Comparison of ENCODE assay signal across 8 cellular contexts in genomic region chr1:115764541-115764940, GRCh38. TPM values are rescaled to one million over a fixed set of nuclear protein-coding genes. Genes with fewer than 3 reads are reported as not detected.
A peak's percentile ranks its signal among the peaks of the same experiment; 100 is the strongest.
DNase-seq lines count a peak whose midpoint lies in the region; FAIRE-seq and TF ChIP-seq lines count a peak whose summit lies in the region.
"Had no signal": no experiment of that assay in that cellular context is flagged by ENCODE, and none has a peak within 500 bp of the region (broad histone marks: within the 10 kb centered on the region; RNA-seq: fewer than 3 reads in every experiment).

No MANE protein-coding gene starts in this region.

- no peaks in the 10 kb centered on the region for H3K79me2 ChIP-seq in endothelial cell of umbilical vein (ENCODE audit: control insufficient read depth, insufficient read depth, low read length)
- H3K79me2 ChIP-seq in trophoblast cell (ENCODE audit: control insufficient read depth, insufficient read depth, low read length, poor library complexity), result no peaks in the 10 kb centered on the region

- H3K27me3 ChIP-seq in endothelial cell of umbilical vein (ENCODE audit: control insufficient read depth in 2 of 2, insufficient read depth in 2 of 2, low read length in 2 of 2) (peaks cover 0 to 3% of the 10 kb centered on the region in 2 experiments), trophoblast cell (ENCODE audit: insufficient read depth, low read length) (no peaks in the 10 kb centered on the region)

- peaks cover 3% of the 10 kb centered on the region for H3K79me1 ChIP-seq in trophoblast cell (ENCODE audit: low read length)

- peak in 1 of 2 donors; percentile 28 for TF ChIP-seq CTCF in endothelial cell of umbilical vein (IDR thresholded peaks at IDR 0.05; ENCODE audit: extremely low read depth in 1 of 2, insufficient read depth in 1 of 2, low read depth in 1 of 2, low read length in 2 of 2)

- intact Hi-C loops in endothelial cell of umbilical vein (cut with micrococcal nuclease), result loop anchor here (1.0 to 10.0 kb wide), 4 partner anchors 47 to 626 kb away; no protein-coding TSS in a partner anchor

- DNase-seq in ELR (ENCODE audit: low read depth) (peak; percentile 63), NCI-H1105 treated with DMSO at 0.1 percent for 48 hours (lab: John Stamatoyannopoulos, UW) (peak; percentile 52), endothelial cell of umbilical vein (ENCODE audit: low read depth, low spot score) (peak; percentile 20), trophoblast cell (peak; percentile 21 to 77), C1 segment of cervical spinal cord (lab: John Stamatoyannopoulos, UW) (no peak), NCI-H1694 treated with DMSO at 0.1 percent for 48 hours (lab: John Stamatoyannopoulos, UW) (no peak), NCI-H1436 (lab: John Stamatoyannopoulos, UW) (no peak)

- H3K23ac ChIP-seq in trophoblast cell (ENCODE audit: low read length), result no peak overlapping the region

- H3K9me3 ChIP-seq in endothelial cell of umbilical vein (replicated peaks; ENCODE audit: control insufficient read depth, insufficient read depth, low read length) (no peaks in the 10 kb centered on the region), trophoblast cell (ENCODE audit: insufficient read depth, low read depth, low read length) (no peaks in the 10 kb centered on the region)

- H3K27ac ChIP-seq in endothelial cell of umbilical vein (ENCODE audit: insufficient read depth, low read depth, low read length) (no peak overlapping the region), trophoblast cell (ENCODE audit: low read depth, low read length) (no peak overlapping the region)

- dilution Hi-C loops in endothelial cell of umbilical vein (cut with MboI; ENCODE audit: extremely low pct_ligation_motif_present, low sequenced_read_pairs), result no loop called here

- no peaks in the 10 kb centered on the region for H4K20me1 ChIP-seq in endothelial cell of umbilical vein (replicated peaks; ENCODE audit: control insufficient read depth, extremely low read depth, insufficient read depth, low read length)

- no peak overlapping the region for H3K9ac ChIP-seq in endothelial cell of umbilical vein (replicated peaks; ENCODE audit: extremely low read depth, insufficient read depth, low read length)
- H3K9ac ChIP-seq in trophoblast cell (ENCODE audit: low read length), result no peak overlapping the region

- CTCF ChIA-PET in endothelial cell of umbilical vein (lab: Charles Lee), result interaction anchor here (0.5 to 5.4 kb wide), 20 partner anchors 9 to 643 kb away, joined by 3 to 125 read pairs (median 4); partner anchors contain the start of gene VANGL1

- H3K36me3 ChIP-seq in endothelial cell of umbilical vein (ENCODE audit: control insufficient read depth in 2 of 2, extremely low read depth in 1 of 2, insufficient read depth in 2 of 2, low read length in 2 of 2) (no peaks in the 10 kb centered on the region), trophoblast cell (ENCODE audit: control insufficient read depth in 1 of 2, insufficient read depth in 2 of 2, low read length in 2 of 2) (no peaks in the 10 kb centered on the region)

- H2BK5ac ChIP-seq in trophoblast cell (ENCODE audit: low read depth, low read length, poor library complexity), result no peak overlapping the region

- peak; percentile 38 for FAIRE-seq in endothelial cell of umbilical vein (lab: Jason Lieb, UNC)

- WGBS in trophoblast cell (ENCODE audit: extremely low coverage, insufficient coverage, insufficient read length), result no CpG with 5 or more reads among the region's 1 CpG

- H3K18ac ChIP-seq in trophoblast cell (ENCODE audit: low read length), result no peak overlapping the region

- H4K91ac ChIP-seq in trophoblast cell (ENCODE audit: low read depth, low read length), result no peak overlapping the region

- no peak overlapping the region for H3K4me3 ChIP-seq in endothelial cell of umbilical vein (replicated peaks in 1 of 3; ENCODE audit: insufficient read depth in 1 of 3, low read depth in 1 of 3, low read length in 3 of 3)
- H3K4me3 ChIP-seq in trophoblast cell (ENCODE audit: low read depth, low read length), result no peak overlapping the region

- H3K14ac ChIP-seq in trophoblast cell (ENCODE audit: low read length), result no peak overlapping the region

- no peak overlapping the region for H2BK12ac ChIP-seq in trophoblast cell (ENCODE audit: low read length)

- no peak overlapping the region for H2BK120ac ChIP-seq in trophoblast cell (ENCODE audit: insufficient read depth, low read length, poor library complexity)

- POLR2A ChIA-PET in endothelial cell of umbilical vein (lab: Charles Lee), result no interaction called here

- TF ChIP-seq POLR2A in endothelial cell of umbilical vein (IDR thresholded peaks at IDR 0.05; ENCODE audit: low read depth, low read length), result no peak

- BruUV-seq in endothelial cell of umbilical vein (replicated peaks; lab: Mats Ljungman, UMichigan), result no TSS peak

- no peak overlapping the region for H4K8ac ChIP-seq in trophoblast cell (ENCODE audit: low read depth, low read length)

- no peaks in the 10 kb centered on the region for H3K4me1 ChIP-seq in endothelial cell of umbilical vein (ENCODE audit: control insufficient read depth, extremely low read depth, insufficient read depth, low read length)
- H3K4me1 ChIP-seq in trophoblast cell (ENCODE audit: control insufficient read depth in 1 of 2, insufficient read depth in 2 of 2, low read length in 2 of 2), result peaks cover 2 to 8% of the 10 kb centered on the region in 2 experiments

- H3K9me1 ChIP-seq in endothelial cell of umbilical vein (replicated peaks; ENCODE audit: control insufficient read depth, extremely low read depth, insufficient read depth, low read length), result no peaks in the 10 kb centered on the region

- H3K4me2 ChIP-seq in endothelial cell of umbilical vein (ENCODE audit: insufficient read depth, low read length) (no peak overlapping the region), trophoblast cell (ENCODE audit: low read length) (no peak overlapping the region)

- no peak overlapping the region for H2AFZ ChIP-seq in endothelial cell of umbilical vein (ENCODE audit: low read depth, low read length)
- H2AFZ ChIP-seq in trophoblast cell (ENCODE audit: insufficient read depth, low read length, poor library complexity), result no peak overlapping the region

- H3K4ac ChIP-seq in trophoblast cell (ENCODE audit: low read depth, low read length), result no peak overlapping the region

- H4K12ac ChIP-seq in trophoblast cell (ENCODE audit: low read depth, low read length), result no peak overlapping the region

- no peak overlapping the region for H2AK5ac ChIP-seq in trophoblast cell (ENCODE audit: low read length)

TF ChIP-seq in endothelial cell of umbilical vein, 7 proteins besides CTCF, POLR2A, EP300 and RAD21:
- TF ChIP-seq GATA2 (IDR thresholded peaks at IDR 0.05; ENCODE audit: insufficient read depth, insufficient read length, low read depth, low read length) (no peak), JUN (IDR thresholded peaks at IDR 0.05; ENCODE audit: borderline replicate concordance, insufficient read depth, insufficient read length, low read depth) (no peak), POLR2AphosphoS5 (IDR thresholded peaks at IDR 0.05; ENCODE audit: insufficient read depth, low read depth, low read length) (no peak), MYC (IDR thresholded peaks at IDR 0.05; ENCODE audit: low read depth, low read length) (no peak), MAX (IDR thresholded peaks at IDR 0.05; ENCODE audit: insufficient read depth, insufficient read length) (no peak), EZH2 (IDR thresholded peaks at IDR 0.05; ENCODE audit: borderline replicate concordance, low read depth, low read length, severe bottlenecking) (no peak), FOS (IDR thresholded peaks at IDR 0.05; ENCODE audit: borderline replicate concordance, insufficient read depth, low read length) (no peak)
TF ChIP-seq in endothelial cell of umbilical vein: peak in this region for 0.

RNA-seq across cellular contexts. Expression of gene CASQ2, which starts 4.0 kb away (rescaled TPM):
- total RNA-seq in endothelial cell of umbilical vein, result not detected in 2 replicates
- not detected in 2 replicates for polyA plus RNA-seq in endothelial cell of umbilical vein
- polyA plus RNA-seq in endothelial cell of umbilical vein (2011; cell fraction: cytosol; rRNA removed), result not detected in 2 replicates
- polyA plus RNA-seq in endothelial cell of umbilical vein (2011; cell fraction: nucleus; rRNA removed), result not detected in 2 replicates
- not detected in 2 replicates for polyA plus RNA-seq in endothelial cell of umbilical vein (2012)
- polyA minus RNA-seq in endothelial cell of umbilical vein, result not detected in 2 replicates
- not detected for polyA minus RNA-seq in endothelial cell of umbilical vein (2011; cell fraction: cytosol; rRNA and poly(A)+ RNA removed)
- not detected in 2 replicates for polyA minus RNA-seq in endothelial cell of umbilical vein (2011; cell fraction: nucleus; rRNA and poly(A)+ RNA removed)
- 4.9 TPM in 2 replicates for polyA plus RNA-seq in trophoblast cell (2013)
- total RNA-seq: dermis microvascular lymphatic vessel endothelial cell had no signal

Comparison
In these comparisons a context has a peak if more than half of its experiments do, and no peak if none do; other contexts are left out.
1. DNase-seq: peak in ELR (single experiment), NCI-H1105 treated with DMSO at 0.1 percent for 48 hours (single experiment), endothelial cell of umbilical vein (single experiment) and trophoblast cell (2 of 2); none in C1 segment of cervical spinal cord (0 of 14), NCI-H1694 treated with DMSO at 0.1 percent for 48 hours (single experiment) and NCI-H1436 (single experiment).